Comparison of ENCODE assay signal across 10 cellular contexts in the genomic region with DNA sequence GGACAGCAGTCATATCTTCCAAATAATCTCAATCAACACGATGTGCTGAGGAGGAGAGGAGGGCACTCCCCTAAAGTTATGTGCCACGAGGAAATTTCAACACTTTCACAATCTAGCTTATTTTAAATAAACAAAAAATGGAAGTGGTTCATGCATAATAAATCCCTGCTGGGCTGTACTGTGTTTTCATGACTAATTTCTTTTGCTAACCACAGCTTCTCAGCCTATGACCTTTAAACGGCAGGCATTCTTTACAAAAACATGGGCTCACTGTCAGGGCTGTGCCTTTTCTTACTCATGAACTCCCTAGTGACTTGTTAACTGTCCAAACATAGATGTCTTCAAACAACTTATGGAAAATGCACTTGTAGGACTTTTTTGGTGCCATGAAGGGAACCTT.
DNase-seq lines count a peak whose midpoint lies in the region; ATAC-seq and TF ChIP-seq lines count a peak whose summit lies in the region.
"Had no signal": no experiment of that assay in that cellular context is flagged by ENCODE, and none has a peak within 500 bp of the region (broad histone marks: within the 10 kb centered on the region; RNA-seq: fewer than 3 reads in every experiment).

No MANE protein-coding gene starts in this region.

- no peak overlapping the region for H3K18ac ChIP-seq in H9 (ENCODE audit: insufficient read length, low read depth, low read length)

- no peaks in the 10 kb centered on the region for H3K79me2 ChIP-seq in GM23248 (ENCODE audit: insufficient read depth)
- H3K79me2 ChIP-seq in PC-3 (ENCODE audit: low read length): no peaks in the 10 kb centered on the region
- no peaks in the 10 kb centered on the region for H3K79me2 ChIP-seq in H9 (ENCODE audit: insufficient read depth, low read length)

- H2BK120ac ChIP-seq in H9 (ENCODE audit: low read depth, low read length, poor library complexity, severe bottlenecking): no peak overlapping the region

- no peak overlapping the region for H2AFZ ChIP-seq in GM23248
- H2AFZ ChIP-seq in PC-3 (ENCODE audit: low read length): no peak overlapping the region
- H2AFZ ChIP-seq in H9 (ENCODE audit: low read length): no peak overlapping the region

- H3K4me3 ChIP-seq in GM23248 (peak overlapping the region; percentile 35), PC-3 (ENCODE audit: low read length) (peak overlapping the region; percentile 8; the same call in 1 of the 2 replicates), skeletal muscle cell (ENCODE audit: low read depth, low read length) (no peak overlapping the region), prostate gland (no peak overlapping the region)

- H2AK5ac ChIP-seq in H9 (ENCODE audit: insufficient read length, low read length): no peak overlapping the region

- no peaks in the 10 kb centered on the region for H3K9me3 ChIP-seq in GM23248 (ENCODE audit: low read depth)
- no peaks in the 10 kb centered on the region for H3K9me3 ChIP-seq in PC-3 (ENCODE audit: low read length)
- H3K9me3 ChIP-seq in H9 (ENCODE audit: control insufficient read depth, low read depth, low read length): no peaks in the 10 kb centered on the region
- H3K9me3 ChIP-seq in prostate gland: no peaks in the 10 kb centered on the region

- no peaks in the 10 kb centered on the region for H3K27me3 Mint-ChIP-seq in H9 (ENCODE audit: low read depth)
- H3K27me3 Mint-ChIP-seq: activated B cell treated with CpG ODN at 0.5 μM for 24 hours; central memory CD8-positive, alpha-beta T cell had no signal

- CTCF ChIA-PET in PC-3 (lab: Charles Lee): interaction anchor here (0.5 to 0.6 kb wide), 2 partner anchors 143 to 378 kb away, joined by 3 to 8 read pairs; no protein-coding TSS in a partner anchor

- H3K4me1 ChIP-seq in GM23248 (ENCODE audit: insufficient read depth) (peaks cover 36% of the 10 kb centered on the region), PC-3 (ENCODE audit: insufficient read depth, low read length) (peaks cover 29% of the 10 kb centered on the region), H9 (ENCODE audit: insufficient read depth, low read length) (no peaks in the 10 kb centered on the region; the same call in 1 of the 2 replicates), prostate gland (replicated peaks) (no peaks in the 10 kb centered on the region)

- no peaks in the 10 kb centered on the region for H3K9me3 Mint-ChIP-seq in H9
- H3K9me3 Mint-ChIP-seq: activated B cell treated with CpG ODN at 0.5 μM for 24 hours had no signal

- no peak overlapping the region for H2BK5ac ChIP-seq in H9 (ENCODE audit: insufficient read length, low read length)

- no peak overlapping the region for H4K5ac ChIP-seq in H9 (ENCODE audit: insufficient read length, low read depth, low read length)

- TF ChIP-seq CTCF in PC-3 (conservative IDR thresholded peaks at IDR 0.05; ENCODE audit: low read depth, low read length): no peak
- no peak for TF ChIP-seq CTCF in H9 (conservative IDR thresholded peaks at IDR 0.05)
- TF ChIP-seq CTCF in prostate gland (IDR thresholded peaks at IDR 0.05): no peak

- H3K9ac ChIP-seq in GM23248 (peak overlapping the region; percentile 44), PC-3 (ENCODE audit: low read length) (peak overlapping the region; percentile 21; the same call in 1 of the 2 replicates), H9 (ENCODE audit: extremely low read depth, insufficient read length, low read length) (no peak overlapping the region)

- in situ Hi-C loops in GM23248 (cut with MboI): no loop called here

- POLR2A ChIA-PET in PC-3 (lab: Charles Lee; ENCODE audit: unreplicated experiment): interaction anchor here (0.5 to 0.6 kb wide), 3 partner anchors 21 to 137 kb away, joined by 3 to 7 read pairs (median 5); no protein-coding TSS in a partner anchor

- no peak overlapping the region for H3K23ac ChIP-seq in H9 (ENCODE audit: insufficient read length, low read depth, low read length)

- WGBS in GM23248 (ENCODE audit: low coverage in 1 of 2, low lambda C conversion rate in 2 of 2, missing lambda C conversion rate in 2 of 2), 2 experiments: 0 to 2% methylated on average over 3 of the region's 3 CpGs
- no CpG with 5 or more reads among the region's 3 CpGs for WGBS in H9 (ENCODE audit: extremely low coverage, insufficient read length, low lambda C conversion rate)
- WGBS in prostate gland: 2% methylated on average over 3 of the region's 3 CpGs

- peak; percentile 99 for ATAC-seq in PC-3
- ATAC-seq in esophagus mucosa: peak; percentile 85
- no peak for ATAC-seq in HG03097 (IDR thresholded peaks at IDR 0.05; ENCODE audit: low FRiP score, unreplicated experiment)

- H3K14ac ChIP-seq in H9 (ENCODE audit: insufficient read depth, low read length): no peak overlapping the region

- DNase-seq in GM23248: peak; percentile 97
- peak; percentile 89 for DNase-seq in PC-3
- peak; percentile 96 for DNase-seq in skeletal muscle cell (ENCODE audit: low read depth)
- DNase-seq in NCI-H345 (lab: John Stamatoyannopoulos, UW): no peak
- DNase-seq in H9: no peak
- no peak for DNase-seq in prostate gland (ENCODE audit: low spot score)
- DNase-seq: activated B cell treated with CpG ODN at 0.5 μM for 24 hours had no signal

- no peak overlapping the region for H3K4me3 Mint-ChIP-seq in H9
- H3K4me3 Mint-ChIP-seq: activated B cell treated with CpG ODN at 0.5 μM for 24 hours; central memory CD8-positive, alpha-beta T cell had no signal

- no peak for TF ChIP-seq POLR2A in prostate gland (IDR thresholded peaks at IDR 0.05)

- no peak overlapping the region for H3T11ph ChIP-seq in H9 (ENCODE audit: low read length)

- H2BK20ac ChIP-seq in H9 (ENCODE audit: low read depth, low read length, poor library complexity, severe bottlenecking): no peak overlapping the region

- no peak overlapping the region for H3K56ac ChIP-seq in H9 (ENCODE audit: insufficient read length, low read depth, low read length)

- H3K4ac ChIP-seq in H9 (ENCODE audit: low read depth, low read length): no peak overlapping the region

- H3K79me1 ChIP-seq in H9 (ENCODE audit: insufficient read depth, low read depth, low read length, poor library complexity, severe bottlenecking): no peaks in the 10 kb centered on the region

- intact Hi-C loops in PC-3 (cut with micrococcal nuclease): loop anchor here (1.0 to 5.0 kb wide), 5 partner anchors 111 to 378 kb away; no protein-coding TSS in a partner anchor
- intact Hi-C loops in prostate gland (cut with DNase I): no loop called here

- H3K36me3 ChIP-seq in GM23248 (ENCODE audit: low read depth) (no peaks in the 10 kb centered on the region), PC-3 (ENCODE audit: low read depth, low read length) (no peaks in the 10 kb centered on the region), prostate gland (no peaks in the 10 kb centered on the region)

- H4K8ac ChIP-seq in H9 (replicated peaks; ENCODE audit: insufficient read length, low read depth, low read length): no peak overlapping the region

- 0 out of 2 replicates have a peak, but pooled peaks cover 1% of the 10 kb centered on the region for H3K27me3 ChIP-seq in GM23248 (replicated peaks; ENCODE audit: insufficient read depth)
- no peaks in the 10 kb centered on the region for H3K27me3 ChIP-seq in PC-3 (ENCODE audit: low read length)
- no peaks in the 10 kb centered on the region for H3K27me3 ChIP-seq in H9 (ENCODE audit: insufficient read depth, low read length)
- no peaks in the 10 kb centered on the region for H3K27me3 ChIP-seq in prostate gland (replicated peaks; ENCODE audit: insufficient read depth)

- H3K4me1 Mint-ChIP-seq in H9: peaks cover 8% of the 10 kb centered on the region in 2 experiments; a peak in 3 of 4 replicates
- H3K4me1 Mint-ChIP-seq: activated B cell treated with CpG ODN at 0.5 μM for 24 hours; central memory CD8-positive, alpha-beta T cell had no signal

- H3K36me3 Mint-ChIP-seq in H9 (ENCODE audit: insufficient read depth in 1 of 3, low read depth in 3 of 3): no peaks in the 10 kb centered on the region

- peak overlapping the region; percentile 62 for H3K27ac ChIP-seq in GM23248
- H3K27ac ChIP-seq in PC-3 (ENCODE audit: low read length): peak overlapping the region; percentile 57
- no peak overlapping the region for H3K27ac ChIP-seq in H9 (ENCODE audit: insufficient read length, low read depth, low read length)
- no peak overlapping the region for H3K27ac ChIP-seq in prostate gland

- H2BK15ac ChIP-seq in H9 (ENCODE audit: low read depth, low read length): no peak overlapping the region

- no TSS peak for BruUV-seq in PC-3 (replicated peaks; lab: Mats Ljungman, UMichigan)

- H3K9me2 ChIP-seq in GM23248 (ENCODE audit: insufficient read depth) (no peaks in the 10 kb centered on the region), PC-3 (replicated peaks; ENCODE audit: low read length) (no peaks in the 10 kb centered on the region)

- no peak overlapping the region for H4K91ac ChIP-seq in H9 (ENCODE audit: insufficient read length, low read depth, low read length)

- peaks cover 19% of the 10 kb centered on the region for H3F3A ChIP-seq in GM23248 (ENCODE audit: insufficient read depth)
- H3F3A ChIP-seq in PC-3 (ENCODE audit: low read length, unreplicated experiment): peaks cover 4% of the 10 kb centered on the region

- no peaks in the 10 kb centered on the region for H4K20me1 ChIP-seq in GM23248 (ENCODE audit: insufficient read depth)
- H4K20me1 ChIP-seq in PC-3 (ENCODE audit: low read length): no peaks in the 10 kb centered on the region
- no peaks in the 10 kb centered on the region for H4K20me1 ChIP-seq in H9 (ENCODE audit: control insufficient read depth, insufficient read depth, insufficient read length)

- no peak overlapping the region for H2BK12ac ChIP-seq in H9 (ENCODE audit: insufficient read length, low read depth, low read length)

- no peaks in the 10 kb centered on the region for H3K23me2 ChIP-seq in H9 (ENCODE audit: insufficient read length, low read depth, low read length, poor library complexity, severe bottlenecking)

- H3K27ac Mint-ChIP-seq in H9: no peak overlapping the region
- H3K27ac Mint-ChIP-seq: activated B cell treated with CpG ODN at 0.5 μM for 24 hours had no signal

- H3K4me2 ChIP-seq in GM23248 (ENCODE audit: unreplicated experiment) (peak overlapping the region; percentile 75), PC-3 (ENCODE audit: low read length) (peak overlapping the region; percentile 64), H9 (ENCODE audit: insufficient read depth, insufficient read length, low read length) (no peak overlapping the region)

Comparison
In these comparisons a context has a peak if more than half of its experiments do, and no peak if none do; other contexts are left out.
1. DNase-seq: peak in GM23248 (single experiment), PC-3 (single experiment) and skeletal muscle cell (single experiment); none in NCI-H345 (single experiment), H9 (single experiment) and prostate gland (single experiment).
2. H3K27ac ChIP-seq: peak in GM23248 (single experiment) and PC-3 (single experiment); none in H9 (single experiment) and prostate gland (0 of 2).
3. H3K4me3 ChIP-seq: peak in GM23248 (single experiment) and PC-3 (single experiment); none in skeletal muscle cell (single experiment) and prostate gland (0 of 2).